ENCODE assay signal across 9 cellular contexts in genomic region chr17:8154608-8155152, GRCh38. TPM values are rescaled to one million over a fixed set of nuclear protein-coding genes. Genes with fewer than 3 reads are reported as not detected.
A peak's percentile ranks its signal among the peaks of the same experiment; 100 is the strongest.
DNase-seq lines count a peak whose midpoint lies in the region; ATAC-seq and TF ChIP-seq lines count a peak whose summit lies in the region.
"Had no signal": no experiment of that assay in that cellular context is flagged by ENCODE, and none has a peak within 500 bp of the region (broad histone marks: within the 10 kb centered on the region; RNA-seq: fewer than 3 reads in every experiment).

No MANE protein-coding gene starts in this region.

- no peaks in the 10 kb centered on the region for H3K27me3 ChIP-seq in CD8-positive, alpha-beta T cell (ENCODE audit: insufficient read depth, low read length)
- no peaks in the 10 kb centered on the region for H3K27me3 ChIP-seq in foreskin keratinocyte
- no peaks in the 10 kb centered on the region for H3K27me3 ChIP-seq in rectal smooth muscle tissue (ENCODE audit: control insufficient read depth, insufficient read depth, low read length)

- H3K27ac Mint-ChIP-seq in CD8-positive, alpha-beta T cell: no peak overlapping the region
- H3K27ac Mint-ChIP-seq in activated naive CD8-positive, alpha-beta T cell treated with anti-CD3 and anti-CD28 coated beads, Interleukin-2, amount 50 U/mL, for 24 hours: no peak overlapping the region

- CTCF ChIA-PET in CD8-positive, alpha-beta T cell (lab: Charles Lee): interaction anchor here (1.6 to 12.2 kb wide), 3 partner anchors 15 to 146 kb away, joined by 4 to 183 read pairs (median 98); partner anchors contain the start of gene TMEM107

- H3K9ac ChIP-seq in rectal smooth muscle tissue (ENCODE audit: low read length): peak overlapping the region; percentile 100

- peaks cover 52% of the 10 kb centered on the region for H3K36me3 Mint-ChIP-seq in CD8-positive, alpha-beta T cell
- H3K36me3 Mint-ChIP-seq in activated naive CD8-positive, alpha-beta T cell treated with anti-CD3 and anti-CD28 coated beads, Interleukin-2, amount 50 U/mL, for 24 hours (ENCODE audit: low read depth): peaks cover 9% of the 10 kb centered on the region

- POLR2A ChIA-PET in CD8-positive, alpha-beta T cell (lab: Charles Lee): interaction anchor here (1.1 to 7.5 kb wide), 8 partner anchors 15 to 285 kb away, joined by 3 to 68 read pairs (median 14); partner anchors contain the start of gene HES7

- peaks cover 58% of the 10 kb centered on the region for H3K4me1 Mint-ChIP-seq in CD8-positive, alpha-beta T cell (ENCODE audit: low read depth)
- H3K4me1 Mint-ChIP-seq in activated naive CD8-positive, alpha-beta T cell treated with anti-CD3 and anti-CD28 coated beads, Interleukin-2, amount 50 U/mL, for 24 hours: peaks cover 65% of the 10 kb centered on the region

- peaks cover 75% of the 10 kb centered on the region for H3K4me1 ChIP-seq in CD8-positive, alpha-beta T cell (ENCODE audit: insufficient read depth, low read length)
- H3K4me1 ChIP-seq in foreskin keratinocyte (peaks cover 9% of the 10 kb centered on the region), rectal smooth muscle tissue (ENCODE audit: control insufficient read depth, insufficient read depth, low read length) (peaks cover 37% of the 10 kb centered on the region)

- H3K27me3 Mint-ChIP-seq in CD8-positive, alpha-beta T cell (ENCODE audit: low read depth): no peaks in the 10 kb centered on the region
- H3K27me3 Mint-ChIP-seq in activated naive CD8-positive, alpha-beta T cell treated with anti-CD3 and anti-CD28 coated beads, Interleukin-2, amount 50 U/mL, for 24 hours: no peaks in the 10 kb centered on the region
- H3K27me3 Mint-ChIP-seq: central memory CD8-positive, alpha-beta T cell had no signal

- no peak for ATAC-seq in CD8-positive, alpha-beta T cell
- ATAC-seq in foreskin keratinocyte: no peak
- ATAC-seq in HG03139 (IDR thresholded peaks at IDR 0.05; ENCODE audit: unreplicated experiment): no peak
- no peak for ATAC-seq in activated naive CD8-positive, alpha-beta T cell treated with anti-CD3 and anti-CD28 coated beads, Interleukin-2, amount 50 U/mL, for 24 hours
- no peak for ATAC-seq in GM21723 (IDR thresholded peaks at IDR 0.05; ENCODE audit: unreplicated experiment)

- no peaks in the 10 kb centered on the region for H3K9me3 ChIP-seq in CD8-positive, alpha-beta T cell (ENCODE audit: low read length)

- peaks cover 12% of the 10 kb centered on the region for H3K36me3 ChIP-seq in CD8-positive, alpha-beta T cell (ENCODE audit: insufficient read depth, low read length)
- H3K36me3 ChIP-seq in rectal smooth muscle tissue (ENCODE audit: control insufficient read depth, insufficient read depth, low read length): peaks cover 13% of the 10 kb centered on the region

- H3K9me3 Mint-ChIP-seq in CD8-positive, alpha-beta T cell: no peaks in the 10 kb centered on the region
- no peaks in the 10 kb centered on the region for H3K9me3 Mint-ChIP-seq in activated naive CD8-positive, alpha-beta T cell treated with anti-CD3 and anti-CD28 coated beads, Interleukin-2, amount 50 U/mL, for 24 hours
- H3K9me3 Mint-ChIP-seq: central memory CD8-positive, alpha-beta T cell had no signal

- peak overlapping the region; percentile 90 for H3K4me3 ChIP-seq in CD8-positive, alpha-beta T cell (ENCODE audit: low read depth, low read length)
- peak overlapping the region; percentile 100 for H3K4me3 ChIP-seq in rectal smooth muscle tissue (ENCODE audit: low read length)

- peak overlapping the region; percentile 100 for H3K27ac ChIP-seq in CD8-positive, alpha-beta T cell (ENCODE audit: low read depth, low read length)
- peak overlapping the region; percentile 64 for H3K27ac ChIP-seq in VCaP
- peak overlapping the region; percentile 99 for H3K27ac ChIP-seq in foreskin keratinocyte
- peak overlapping the region; percentile 99 for H3K27ac ChIP-seq in rectal smooth muscle tissue (ENCODE audit: low read depth, low read length)

- DNase-seq in CD8-positive, alpha-beta T cell: no peak
- DNase-seq in foreskin keratinocyte (no peak), SHP77 (lab: John Stamatoyannopoulos, UW) (no peak)
- DNase-seq in activated naive CD8-positive, alpha-beta T cell treated with anti-CD3 and anti-CD28 coated beads, Interleukin-2, amount 50 U/mL, for 24 hours: no peak

- H3K4me3 Mint-ChIP-seq in CD8-positive, alpha-beta T cell: no peak overlapping the region
- H3K4me3 Mint-ChIP-seq in activated naive CD8-positive, alpha-beta T cell treated with anti-CD3 and anti-CD28 coated beads, Interleukin-2, amount 50 U/mL, for 24 hours: no peak overlapping the region
- H3K4me3 Mint-ChIP-seq: central memory CD8-positive, alpha-beta T cell had no signal

- intact Hi-C loops in CD8-positive, alpha-beta T cell (cut with DNase I, micrococcal nuclease): loop anchor here in 1 of 2 experiments (5.0 kb wide), 1 partner anchor 312 kb away; no protein-coding TSS in a partner anchor

- no peak for TF ChIP-seq CTCF in CD8-positive, alpha-beta T cell (IDR thresholded peaks at IDR 0.05)
- no peak for TF ChIP-seq CTCF in VCaP (conservative IDR thresholded peaks at IDR 0.05)
- no peak for TF ChIP-seq CTCF in foreskin keratinocyte (conservative IDR thresholded peaks at IDR 0.05)

RNA-seq across cellular contexts. Expression of gene PER1, which starts 2.5 kb away (rescaled TPM):
- 1,000 to 10,000 TPM; 1,922 to 1,926 TPM for total RNA-seq in CD8-positive, alpha-beta T cell
- total RNA-seq in foreskin keratinocyte: 25.8 and 28.2 TPM in 2 replicates
- polyA plus RNA-seq in foreskin keratinocyte: 15.2 and 19.9 TPM in 2 replicates

RNA-seq across cellular contexts. Expression of gene VAMP2, which starts 8.1 kb away (rescaled TPM):
- 100 to 1,000 TPM; 302 to 303 TPM for total RNA-seq in CD8-positive, alpha-beta T cell
- 5.5 and 6.9 TPM in 2 replicates for total RNA-seq in foreskin keratinocyte
- 15.2 and 17.7 TPM in 2 replicates for polyA plus RNA-seq in foreskin keratinocyte

RNA-seq across cellular contexts. Expression of gene TMEM107, which starts 21.5 kb away (rescaled TPM):
- 10 to 100 TPM; 19.1 to 22.7 TPM for total RNA-seq in CD8-positive, alpha-beta T cell
- total RNA-seq in foreskin keratinocyte: 23.0 and 24.9 TPM in 2 replicates
- 24.1 and 25.4 TPM in 2 replicates for polyA plus RNA-seq in foreskin keratinocyte

RNA-seq across cellular contexts. Expression of gene HES7, which starts 30.8 kb away (rescaled TPM):
- total RNA-seq in CD8-positive, alpha-beta T cell: under 1 TPM; 0.30 to 0.92 TPM
- 1.0 and 1.1 TPM in 2 replicates for total RNA-seq in foreskin keratinocyte
- 2.6 and 2.8 TPM in 2 replicates for polyA plus RNA-seq in foreskin keratinocyte

RNA-seq across cellular contexts. Expression of gene BORCS6, which starts 35.3 kb away (rescaled TPM):
- 1 to 10 TPM; 6.1 to 6.7 TPM for total RNA-seq in CD8-positive, alpha-beta T cell
- total RNA-seq in foreskin keratinocyte: 8.0 and 8.5 TPM in 2 replicates
- polyA plus RNA-seq in foreskin keratinocyte: 8.6 and 9.8 TPM in 2 replicates

Comparison
In these comparisons a context has a peak if more than half of its experiments do, and no peak if none do; other contexts are left out.
1. RNA of gene PER1, which starts 2.5 kb away (total RNA-seq): 1,922 to 1,926 TPM in CD8-positive, alpha-beta T cell; 25.8 to 28.2 TPM in foreskin keratinocyte; every median in the first group is over 10 times any median in the second.
2. RNA of gene VAMP2, which starts 8.1 kb away (total RNA-seq): 302 to 303 TPM in CD8-positive, alpha-beta T cell; 5.5 to 6.9 TPM in foreskin keratinocyte; every median in the first group is over 10 times any median in the second.
3. Peak in every context shown above with its lines, with median percentiles within 50 percentile points of each other: H3K27ac ChIP-seq.